ENCODE assay signal across 8 cellular contexts in genomic region chr12:75526655-75527511, GRCh38. TPM values are rescaled to one million over a fixed set of nuclear protein-coding genes. Genes with fewer than 3 reads are reported as not detected.
DNase-seq lines count a peak whose midpoint lies in the region; ATAC-seq, FAIRE-seq and TF ChIP-seq lines count a peak whose summit lies in the region.

No MANE protein-coding gene starts in this region.

- H3K9me3 ChIP-seq in A673 (ENCODE audit: low read depth, low read length, poor library complexity, severe bottlenecking) (no peaks in the 10 kb centered on the region), Karpas-422 (ENCODE audit: low read length) (no peaks in the 10 kb centered on the region), PC-3 (ENCODE audit: low read length) (no peaks in the 10 kb centered on the region), liver (ENCODE audit: control insufficient read depth in 4 of 4, low read length in 3 of 4) (no peaks in the 10 kb centered on the region)

- H4K20me1 ChIP-seq in Karpas-422 (ENCODE audit: insufficient read depth, low read depth, low read length) (no peaks in the 10 kb centered on the region), PC-3 (ENCODE audit: low read length) (no peaks in the 10 kb centered on the region)

- no peaks in the 10 kb centered on the region for H3K4me1 ChIP-seq in A673 (ENCODE audit: insufficient read depth, low read length, poor library complexity, severe bottlenecking)
- peaks cover 47% of the 10 kb centered on the region for H3K4me1 ChIP-seq in Karpas-422 (ENCODE audit: low read length)
- no peaks in the 10 kb centered on the region; the same call in 1 of the 2 replicates for H3K4me1 ChIP-seq in PC-3 (ENCODE audit: insufficient read depth, low read length)
- H3K4me1 ChIP-seq in liver (ENCODE audit: control insufficient read depth in 4 of 4, insufficient read depth in 4 of 4, low read length in 3 of 4): no peaks in the 10 kb centered on the region

- TF ChIP-seq RAD21 in liver (IDR thresholded peaks at IDR 0.05): peak; percentile 90

- H3K79me2 ChIP-seq in Karpas-422 (ENCODE audit: low read length) (no peaks in the 10 kb centered on the region), PC-3 (ENCODE audit: low read length) (no peaks in the 10 kb centered on the region)

- peak; percentile 70 for DNase-seq in A673 (ENCODE audit: low spot score)
- peak; percentile 73 for DNase-seq in GM12865 (ENCODE audit: low read depth)
- DNase-seq in HCEC 1CT: peak; percentile 66
- DNase-seq in Karpas-422: peak; percentile 89
- peak; percentile 75 for DNase-seq in PC-3
- DNase-seq in cerebellum (ENCODE audit: low spot score): peak; percentile 41
- DNase-seq in urothelium cell line (ENCODE audit: low spot score): peak; percentile 10

- H3K9ac ChIP-seq in Karpas-422 (ENCODE audit: low read length) (peak overlapping the region; percentile 39), PC-3 (ENCODE audit: low read length) (no peak overlapping the region), liver (ENCODE audit: low read depth in 1 of 2, low read length in 2 of 2) (no peak overlapping the region)

- POLR2A ChIA-PET in A673 (lab: Charles Lee; ENCODE audit: low non-redundant PET): no interaction called here
- POLR2A ChIA-PET in PC-3 (lab: Charles Lee; ENCODE audit: unreplicated experiment): no interaction called here

- peak; percentile 76 for ATAC-seq in PC-3

- H3K36me3 ChIP-seq in A673 (ENCODE audit: insufficient read depth, low read length, poor library complexity, severe bottlenecking): no peaks in the 10 kb centered on the region
- no peaks in the 10 kb centered on the region for H3K36me3 ChIP-seq in Karpas-422 (ENCODE audit: insufficient read depth, low read length)
- H3K36me3 ChIP-seq in PC-3 (ENCODE audit: low read depth, low read length): no peaks in the 10 kb centered on the region
- H3K36me3 ChIP-seq in liver (ENCODE audit: control insufficient read depth in 4 of 4, insufficient read depth in 3 of 4, low read depth in 1 of 4, low read length in 3 of 4): no peaks in the 10 kb centered on the region

- CTCF ChIA-PET in A673 (lab: Charles Lee) (interaction anchor here (0.7 to 1.8 kb wide), 3 partner anchors 247 to 510 kb away, joined by 3 to 7 read pairs (median 4); no protein-coding TSS in a partner anchor), PC-3 (lab: Charles Lee) (interaction anchor here (1.1 kb wide), 1 partner anchor 820 kb away, joined by 3 read pairs; no protein-coding TSS in a partner anchor)

- WGBS in liver: 30% methylated on average over 4 of the region's 4 CpGs

- no peaks in the 10 kb centered on the region for H3K27me3 ChIP-seq in A673 (replicated peaks; ENCODE audit: insufficient read depth, low read depth, low read length, poor library complexity)
- no peaks in the 10 kb centered on the region for H3K27me3 ChIP-seq in Karpas-422 (ENCODE audit: low read length)
- no peaks in the 10 kb centered on the region for H3K27me3 ChIP-seq in PC-3 (ENCODE audit: low read length)
- H3K27me3 ChIP-seq in liver (ENCODE audit: control insufficient read depth in 4 of 4, insufficient read depth in 4 of 4, low read length in 3 of 4): no peaks in the 10 kb centered on the region

- no peaks in the 10 kb centered on the region for H3K9me2 ChIP-seq in Karpas-422 (replicated peaks; ENCODE audit: insufficient read depth, low read length)
- H3K9me2 ChIP-seq in PC-3 (replicated peaks; ENCODE audit: low read length): no peaks in the 10 kb centered on the region

- no TSS peak for BruUV-seq in A673 (replicated peaks; lab: Mats Ljungman, UMichigan)
- BruUV-seq in PC-3 (replicated peaks; lab: Mats Ljungman, UMichigan): no TSS peak

- peak; percentile 67 for TF ChIP-seq CTCF in A673 (conservative IDR thresholded peaks at IDR 0.05; ENCODE audit: low read depth, low read length)
- peak; percentile 60 for TF ChIP-seq CTCF in GM12865 (IDR thresholded peaks at IDR 0.05; ENCODE audit: insufficient read depth, low read depth, low read length, missing control alignments)
- TF ChIP-seq CTCF in PC-3 (conservative IDR thresholded peaks at IDR 0.05; ENCODE audit: low read depth, low read length): peak; percentile 87
- TF ChIP-seq CTCF in liver (IDR thresholded peaks at IDR 0.05; ENCODE audit: low read depth, low read length, missing input control): peak; percentile 64

- H3K4me2 ChIP-seq in Karpas-422 (ENCODE audit: low read depth, low read length, poor library complexity, severe bottlenecking) (peak overlapping the region; percentile 76), PC-3 (ENCODE audit: low read length) (no peak overlapping the region)

- no peak for FAIRE-seq in urothelium cell line (lab: Jason Lieb, UNC)

- H3F3A ChIP-seq in PC-3 (ENCODE audit: low read length, unreplicated experiment): no peaks in the 10 kb centered on the region

- intact Hi-C loops in A673 (cut with micrococcal nuclease; ENCODE audit: unreplicated experiment): loop anchor here (2.0 to 10.0 kb wide), 3 partner anchors 504 to 930 kb away; partner anchors contain the start of genes BBS10 and PHLDA1
- intact Hi-C loops in PC-3 (cut with micrococcal nuclease): loop anchor here (1.0 to 10.0 kb wide), 7 partner anchors 95 to 1060 kb away; no protein-coding TSS in a partner anchor

- H3K4me3 ChIP-seq in A673 (ENCODE audit: low read depth, low read length, poor library complexity, severe bottlenecking): no peak overlapping the region
- no peak overlapping the region for H3K4me3 ChIP-seq in GM12865 (ENCODE audit: low read depth, low read length)
- H3K4me3 ChIP-seq in Karpas-422 (ENCODE audit: low read length): peak overlapping the region; percentile 51; the same call in 1 of the 2 replicates
- no peak overlapping the region for H3K4me3 ChIP-seq in PC-3 (ENCODE audit: low read length)
- H3K4me3 ChIP-seq in liver (ENCODE audit: low read depth in 1 of 3, low read length in 3 of 3): no peak overlapping the region

- peak overlapping the region; percentile 92 for H2AFZ ChIP-seq in Karpas-422 (ENCODE audit: low read length)
- H2AFZ ChIP-seq in PC-3 (ENCODE audit: low read length): peak overlapping the region; percentile 42; the same call in 1 of the 2 replicates

- H3K27ac ChIP-seq in A673 (ENCODE audit: low read depth, low read length, poor library complexity, severe bottlenecking): no peak overlapping the region
- peak overlapping the region; percentile 82 for H3K27ac ChIP-seq in Karpas-422 (ENCODE audit: low read length)
- no peak overlapping the region for H3K27ac ChIP-seq in PC-3 (ENCODE audit: low read length)
- no peak overlapping the region for H3K27ac ChIP-seq in liver (ENCODE audit: low read depth in 1 of 2, low read length in 2 of 2)

TF ChIP-seq in liver, 16 proteins besides CTCF, POLR2A, EP300 and RAD21 (continues in another document):
- no peak for TF ChIP-seq RXRA (IDR thresholded peaks at IDR 0.05)
- TF ChIP-seq TAF1 (conservative IDR thresholded peaks at IDR 0.05): no peak
- TF ChIP-seq REST (IDR thresholded peaks at IDR 0.05): no peak
- TF ChIP-seq HNF4A (conservative IDR thresholded peaks at IDR 0.05): no peak
- no peak for TF ChIP-seq FOXA1 (IDR thresholded peaks at IDR 0.05)
- no peak for TF ChIP-seq SP1 (IDR thresholded peaks at IDR 0.05)
- no peak for TF ChIP-seq NR2F2 (IDR thresholded peaks at IDR 0.05)
- TF ChIP-seq FOXA2 (IDR thresholded peaks at IDR 0.05): no peak
- TF ChIP-seq HNF4G (IDR thresholded peaks at IDR 0.05): no peak
- TF ChIP-seq GABPA (IDR thresholded peaks at IDR 0.05 in 1 of 2, conservative IDR thresholded peaks at IDR 0.05 in 1 of 2): no peak
- TF ChIP-seq ATF3 (IDR thresholded peaks at IDR 0.05): no peak
- TF ChIP-seq EGR1 (IDR thresholded peaks at IDR 0.05; ENCODE audit: low read depth in 2 of 2): no peak
- no peak for TF ChIP-seq MAX (IDR thresholded peaks at IDR 0.05)

RNA-seq across cellular contexts. Expression of gene KRR1, which starts 15.5 kb away (rescaled TPM):
- total RNA-seq in A673 (2021): 75.3 and 85.9 TPM in 2 replicates
- total RNA-seq in Karpas-422 (2014; rRNA removed; shearing (Covaris generic); ENCODE audit: low replicate concordance): 35.8 and 63.8 TPM in 2 replicates
- 49.9 and 68.4 TPM in 2 replicates for total RNA-seq in PC-3 (2014; rRNA removed)
- total RNA-seq in cerebellum: 41.6 TPM
- total RNA-seq in liver: 10 to 100 TPM in 1 of 2 donors, 1 to 10 TPM in 1; 9.9 to 19.8 TPM
- 10 to 100 TPM; 10.5 to 19.3 TPM for polyA plus RNA-seq in liver

RNA-seq across cellular contexts. Expression of gene GLIPR1, which starts 46.3 kb away (rescaled TPM):
- total RNA-seq in A673 (2021): 11.3 and 19.7 TPM in 2 replicates
- total RNA-seq in Karpas-422 (2014; rRNA removed; shearing (Covaris generic); ENCODE audit: low replicate concordance): 55.0 and 149 TPM in 2 replicates
- total RNA-seq in PC-3 (2014; rRNA removed): 21.3 and 22.2 TPM in 2 replicates
- 2.9 TPM for total RNA-seq in cerebellum
- 1 to 10 TPM; 4.8 to 8.2 TPM for total RNA-seq in liver
- polyA plus RNA-seq in liver: 1 to 10 TPM; 3.0 to 4.6 TPM

Comparison
In these comparisons a context has a peak if more than half of its experiments do, and no peak if none do; other contexts are left out.
1. DNase-seq: peak in every context shown above with its lines; median percentile 89 in Karpas-422; 75 in PC-3; 73 in GM12865; 70 in A673; 66 in HCEC 1CT; 41 in cerebellum; 10 in urothelium cell line.